In the genomic region with DNA sequence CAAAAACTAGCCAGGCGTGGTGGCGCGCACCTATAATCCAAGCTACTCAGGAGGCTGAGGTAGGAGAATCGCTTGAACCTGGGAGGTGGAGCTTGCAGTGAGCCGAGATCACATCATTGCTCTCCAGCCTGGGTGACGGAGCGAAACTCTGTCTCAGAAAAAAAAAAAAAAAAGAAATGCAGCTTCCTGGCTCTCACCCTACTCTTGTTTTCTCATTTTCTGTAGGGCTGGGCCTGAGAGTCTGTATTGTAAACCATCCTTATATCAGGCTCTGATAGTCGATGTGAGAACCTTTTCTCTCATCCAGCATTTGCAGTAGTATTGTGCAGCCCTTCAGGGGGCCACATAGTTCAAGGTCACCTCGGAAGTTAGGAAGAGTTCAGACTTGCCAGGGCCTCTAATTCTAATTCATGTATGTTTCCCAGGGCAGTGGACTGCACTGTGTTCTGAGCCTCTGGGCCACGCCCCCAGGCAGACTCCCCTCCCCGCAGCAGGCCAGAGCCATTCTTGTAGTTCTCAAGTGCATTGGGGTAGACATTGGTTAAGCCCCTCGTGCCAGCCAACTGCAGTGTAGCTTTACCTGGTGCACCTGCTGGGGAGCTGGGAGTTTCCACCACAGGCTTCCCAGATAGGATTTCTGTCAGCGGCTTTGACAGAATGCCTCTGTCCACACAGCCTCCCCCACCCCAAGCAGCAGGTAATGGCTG, we compare ENCODE assay signal across 1 cellular context.
TF ChIP-seq lines count a peak whose summit lies in the region.

No MANE protein-coding gene starts in this region.

TF ChIP-seq in HepG2, 621 proteins besides CTCF, POLR2A, EP300 and RAD21 (continues in another document):
- TF ChIP-seq NCOA5 (CRISPR knock-in tag; IDR thresholded peaks at IDR 0.05) (no peak), SOX6 (IDR thresholded peaks at IDR 0.05) (no peak), SOX6 (CRISPR knock-in tag; IDR thresholded peaks at IDR 0.05) (peak; percentile 37; the same call in 1 of the 2 replicates), PPARG (CRISPR knock-in tag; conservative IDR thresholded peaks at IDR 0.05) (0 out of 2 replicates have a peak, but pooled peaks have one; percentile 13), ZNF501 (CRISPR knock-in tag; IDR thresholded peaks at IDR 0.05) (peak; percentile 49; the same call in 1 of the 2 replicates), ZNF460 (CRISPR knock-in tag; IDR thresholded peaks at IDR 0.05; ENCODE audit: borderline replicate concordance) (0 out of 2 replicates have a peak, but pooled peaks have one; percentile 23), ZNF263 (CRISPR knock-in tag; IDR thresholded peaks at IDR 0.05) (0 out of 2 replicates have a peak, but pooled peaks have one; percentile 21), NR2F1 (CRISPR knock-in tag; IDR thresholded peaks at IDR 0.05) (peak in 1 of 2 experiments; percentile 34; a peak in 1 of 4 replicates), ZFX (CRISPR knock-in tag; IDR thresholded peaks at IDR 0.05; ENCODE audit: low read depth) (peak; percentile 72), ETV5 (CRISPR knock-in tag; IDR thresholded peaks at IDR 0.05; ENCODE audit: borderline replicate concordance) (no peak), RXRA (CRISPR knock-in tag; IDR thresholded peaks at IDR 0.05) (peak; percentile 13; the same call in 1 of the 2 replicates), PHF8 (CRISPR knock-in tag; IDR thresholded peaks at IDR 0.05) (0 out of 2 replicates have a peak, but pooled peaks have one; percentile 15), HDAC1 (CRISPR knock-in tag; IDR thresholded peaks at IDR 0.05) (0 out of 2 replicates have a peak, but pooled peaks have one; percentile 16), PHF20 (CRISPR knock-in tag; IDR thresholded peaks at IDR 0.05) (0 out of 2 replicates have a peak, but pooled peaks have one; percentile 27), ZNF777 (CRISPR knock-in tag; IDR thresholded peaks at IDR 0.05) (no peak), ZEB1 (IDR thresholded peaks at IDR 0.05; ENCODE audit: insufficient replicate concordance, low read depth) (peak; percentile 34), ZFP91 (CRISPR knock-in tag; IDR thresholded peaks at IDR 0.05; ENCODE audit: borderline replicate concordance) (0 out of 2 replicates have a peak, but pooled peaks have one; percentile 38), ESRRA (CRISPR knock-in tag; IDR thresholded peaks at IDR 0.05; ENCODE audit: low read depth) (0 out of 2 replicates have a peak, but pooled peaks have one; percentile 50), TBL1XR1 (IDR thresholded peaks at IDR 0.05; ENCODE audit: borderline replicate concordance, low read length, partially characterized antibody) (no peak), RELA (CRISPR knock-in tag; IDR thresholded peaks at IDR 0.05) (no peak), RARA (CRISPR knock-in tag; IDR thresholded peaks at IDR 0.05) (peak; percentile 79), NR2F6 (IDR thresholded peaks at IDR 0.05) (peak; percentile 46; the same call in 1 of the 2 replicates), NR2F6 (CRISPR knock-in tag; IDR thresholded peaks at IDR 0.05) (0 out of 2 replicates have a peak, but pooled peaks have one; percentile 26), GFI1 (CRISPR knock-in tag; IDR thresholded peaks at IDR 0.05; ENCODE audit: borderline replicate concordance) (0 out of 2 replicates have a peak, but pooled peaks have one; percentile 16), PHF21A (CRISPR knock-in tag; IDR thresholded peaks at IDR 0.05) (peak; percentile 53; the same call in 1 of the 2 replicates), GATAD2A (CRISPR knock-in tag; IDR thresholded peaks at IDR 0.05) (peak; percentile 32; the same call in 1 of the 2 replicates), ZMYM4 (CRISPR knock-in tag; IDR thresholded peaks at IDR 0.05) (0 out of 2 replicates have a peak, but pooled peaks have one; percentile 14), RNF219 (CRISPR knock-in tag; IDR thresholded peaks at IDR 0.05) (no peak), MYC (CRISPR knock-in tag; IDR thresholded peaks at IDR 0.05; ENCODE audit: borderline replicate concordance) (0 out of 2 replicates have a peak, but pooled peaks have one; percentile 3), DNMT1 (CRISPR knock-in tag; IDR thresholded peaks at IDR 0.05) (no peak), ETV6 (CRISPR knock-in tag; conservative IDR thresholded peaks at IDR 0.05) (no peak), ZBTB7B (CRISPR knock-in tag; IDR thresholded peaks at IDR 0.05) (peak; percentile 48; the same call in 1 of the 2 replicates), POGK (CRISPR knock-in tag; conservative IDR thresholded peaks at IDR 0.05) (0 out of 2 replicates have a peak, but pooled peaks have one; percentile 14), SP5 (CRISPR knock-in tag; IDR thresholded peaks at IDR 0.05; ENCODE audit: borderline replicate concordance, low read depth) (peak; percentile 54; the same call in 1 of the 2 replicates)
- TF ChIP-seq, protein P1, sequence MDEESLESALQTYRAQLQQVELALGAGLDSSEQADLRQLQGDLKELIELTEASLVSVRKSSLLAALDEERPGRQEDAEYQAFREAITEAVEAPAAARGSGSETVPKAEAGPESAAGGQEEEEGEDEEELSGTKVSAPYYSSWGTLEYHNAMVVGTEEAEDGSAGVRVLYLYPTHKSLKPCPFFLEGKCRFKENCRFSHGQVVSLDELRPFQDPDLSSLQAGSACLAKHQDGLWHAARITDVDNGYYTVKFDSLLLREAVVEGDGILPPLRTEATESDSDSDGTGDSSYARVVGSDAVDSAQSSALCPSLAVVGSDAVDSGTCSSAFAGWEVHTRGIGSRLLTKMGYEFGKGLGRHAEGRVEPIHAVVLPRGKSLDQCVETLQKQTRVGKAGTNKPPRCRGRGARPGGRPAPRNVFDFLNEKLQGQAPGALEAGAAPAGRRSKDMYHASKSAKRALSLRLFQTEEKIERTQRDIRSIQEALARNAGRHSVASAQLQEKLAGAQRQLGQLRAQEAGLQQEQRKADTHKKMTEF (CRISPR knock-in tag; IDR thresholded peaks at IDR 0.05) = 0 out of 2 replicates have a peak, but pooled peaks have one; percentile 8
- TF ChIP-seq, protein P2, sequence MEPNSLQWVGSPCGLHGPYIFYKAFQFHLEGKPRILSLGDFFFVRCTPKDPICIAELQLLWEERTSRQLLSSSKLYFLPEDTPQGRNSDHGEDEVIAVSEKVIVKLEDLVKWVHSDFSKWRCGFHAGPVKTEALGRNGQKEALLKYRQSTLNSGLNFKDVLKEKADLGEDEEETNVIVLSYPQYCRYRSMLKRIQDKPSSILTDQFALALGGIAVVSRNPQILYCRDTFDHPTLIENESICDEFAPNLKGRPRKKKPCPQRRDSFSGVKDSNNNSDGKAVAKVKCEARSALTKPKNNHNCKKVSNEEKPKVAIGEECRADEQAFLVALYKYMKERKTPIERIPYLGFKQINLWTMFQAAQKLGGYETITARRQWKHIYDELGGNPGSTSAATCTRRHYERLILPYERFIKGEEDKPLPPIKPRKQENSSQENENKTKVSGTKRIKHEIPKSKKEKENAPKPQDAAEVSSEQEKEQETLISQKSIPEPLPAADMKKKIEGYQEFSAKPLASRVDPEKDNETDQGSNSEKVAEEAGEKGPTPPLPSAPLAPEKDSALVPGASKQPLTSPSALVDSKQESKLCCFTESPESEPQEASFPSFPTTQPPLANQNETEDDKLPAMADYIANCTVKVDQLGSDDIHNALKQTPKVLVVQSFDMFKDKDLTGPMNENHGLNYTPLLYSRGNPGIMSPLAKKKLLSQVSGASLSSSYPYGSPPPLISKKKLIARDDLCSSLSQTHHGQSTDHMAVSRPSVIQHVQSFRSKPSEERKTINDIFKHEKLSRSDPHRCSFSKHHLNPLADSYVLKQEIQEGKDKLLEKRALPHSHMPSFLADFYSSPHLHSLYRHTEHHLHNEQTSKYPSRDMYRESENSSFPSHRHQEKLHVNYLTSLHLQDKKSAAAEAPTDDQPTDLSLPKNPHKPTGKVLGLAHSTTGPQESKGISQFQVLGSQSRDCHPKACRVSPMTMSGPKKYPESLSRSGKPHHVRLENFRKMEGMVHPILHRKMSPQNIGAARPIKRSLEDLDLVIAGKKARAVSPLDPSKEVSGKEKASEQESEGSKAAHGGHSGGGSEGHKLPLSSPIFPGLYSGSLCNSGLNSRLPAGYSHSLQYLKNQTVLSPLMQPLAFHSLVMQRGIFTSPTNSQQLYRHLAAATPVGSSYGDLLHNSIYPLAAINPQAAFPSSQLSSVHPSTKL (CRISPR knock-in tag; IDR thresholded peaks at IDR 0.05) = 0 out of 2 replicates have a peak, but pooled peaks have one; percentile 10
- TF ChIP-seq, protein P3, sequence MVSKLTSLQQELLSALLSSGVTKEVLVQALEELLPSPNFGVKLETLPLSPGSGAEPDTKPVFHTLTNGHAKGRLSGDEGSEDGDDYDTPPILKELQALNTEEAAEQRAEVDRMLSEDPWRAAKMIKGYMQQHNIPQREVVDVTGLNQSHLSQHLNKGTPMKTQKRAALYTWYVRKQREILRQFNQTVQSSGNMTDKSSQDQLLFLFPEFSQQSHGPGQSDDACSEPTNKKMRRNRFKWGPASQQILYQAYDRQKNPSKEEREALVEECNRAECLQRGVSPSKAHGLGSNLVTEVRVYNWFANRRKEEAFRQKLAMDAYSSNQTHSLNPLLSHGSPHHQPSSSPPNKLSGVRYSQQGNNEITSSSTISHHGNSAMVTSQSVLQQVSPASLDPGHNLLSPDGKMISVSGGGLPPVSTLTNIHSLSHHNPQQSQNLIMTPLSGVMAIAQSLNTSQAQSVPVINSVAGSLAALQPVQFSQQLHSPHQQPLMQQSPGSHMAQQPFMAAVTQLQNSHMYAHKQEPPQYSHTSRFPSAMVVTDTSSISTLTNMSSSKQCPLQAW (CRISPR knock-in tag; IDR thresholded peaks at IDR 0.05) = 0 out of 2 replicates have a peak, but pooled peaks have one; percentile 28
- TF ChIP-seq, protein P4, sequence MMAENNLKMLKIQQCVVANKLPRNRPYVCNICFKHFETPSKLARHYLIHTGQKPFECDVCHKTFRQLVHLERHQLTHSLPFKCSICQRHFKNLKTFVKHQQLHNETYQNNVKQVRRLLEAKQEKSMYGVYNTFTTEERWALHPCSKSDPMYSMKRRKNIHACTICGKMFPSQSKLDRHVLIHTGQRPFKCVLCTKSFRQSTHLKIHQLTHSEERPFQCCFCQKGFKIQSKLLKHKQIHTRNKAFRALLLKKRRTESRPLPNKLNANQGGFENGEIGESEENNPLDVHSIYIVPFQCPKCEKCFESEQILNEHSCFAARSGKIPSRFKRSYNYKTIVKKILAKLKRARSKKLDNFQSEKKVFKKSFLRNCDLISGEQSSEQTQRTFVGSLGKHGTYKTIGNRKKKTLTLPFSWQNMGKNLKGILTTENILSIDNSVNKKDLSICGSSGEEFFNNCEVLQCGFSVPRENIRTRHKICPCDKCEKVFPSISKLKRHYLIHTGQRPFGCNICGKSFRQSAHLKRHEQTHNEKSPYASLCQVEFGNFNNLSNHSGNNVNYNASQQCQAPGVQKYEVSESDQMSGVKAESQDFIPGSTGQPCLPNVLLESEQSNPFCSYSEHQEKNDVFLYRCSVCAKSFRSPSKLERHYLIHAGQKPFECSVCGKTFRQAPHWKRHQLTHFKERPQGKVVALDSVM (CRISPR knock-in tag; IDR thresholded peaks at IDR 0.05) = 0 out of 2 replicates have a peak, but pooled peaks have one; percentile 16
